ENCODE assay signal across 8 cellular contexts in the genomic region with DNA sequence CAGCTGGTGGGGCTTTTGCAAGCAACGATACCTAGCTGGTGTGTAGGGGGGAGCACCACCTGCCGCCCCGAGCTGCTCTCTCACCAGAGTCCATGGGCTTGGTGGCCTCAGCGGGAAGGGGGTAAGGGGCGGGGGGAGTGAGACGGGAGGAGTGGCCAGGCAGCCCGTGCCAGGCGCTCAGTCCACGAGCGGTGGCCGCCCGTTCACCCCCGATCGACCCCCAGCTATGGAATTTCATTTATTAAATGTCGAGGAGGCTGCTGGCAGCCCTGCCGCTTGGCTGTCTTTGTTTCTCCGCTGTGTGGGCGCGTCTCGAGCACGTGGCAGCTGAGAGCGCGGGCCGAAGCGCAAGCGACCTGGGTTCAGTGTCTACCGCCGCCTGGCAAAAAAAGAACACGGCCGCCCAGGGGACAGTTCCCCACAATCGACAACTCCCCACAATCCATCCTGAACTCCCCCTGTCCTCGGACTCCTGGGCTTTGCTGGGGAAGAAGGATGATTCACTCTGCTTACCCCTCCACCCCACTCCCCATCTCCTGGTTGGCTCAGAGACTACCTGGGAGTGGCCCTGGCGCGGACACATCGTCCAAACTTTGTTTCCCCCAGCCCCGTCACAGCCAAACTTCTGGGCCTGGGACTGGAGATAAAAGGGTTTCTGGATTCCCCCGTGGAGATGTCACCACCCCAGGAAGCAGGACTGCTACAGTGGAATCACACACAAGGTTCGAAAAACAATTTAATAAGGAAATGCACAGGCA. TPM values are rescaled to one million over a fixed set of nuclear protein-coding genes. Genes with fewer than 3 reads are reported as not detected.
DNase-seq lines count a peak whose midpoint lies in the region; ATAC-seq lines count a peak whose summit lies in the region.

No MANE protein-coding gene starts in this region.

- peak; percentile 10 for ATAC-seq in esophagus mucosa
- ATAC-seq in natural killer cell treated with Interleukin-12 subunit alpha and Interleukin-12 subunit beta and Interleukin-15 and Interleukin-18, amount 100 ng/mL, for 72 hours: no peak

- POLR2A ChIA-PET in activated CD4-positive, alpha-beta memory T cell treated with anti-CD3 and anti-CD28 coated beads for 36 hours (lab: Charles Lee): interaction anchor here (0.8 to 3.2 kb wide), 5 partner anchors 10 to 27 kb away, joined by 3 to 13 read pairs (median 5); no protein-coding TSS in a partner anchor

- H3K9me3 Mint-ChIP-seq in activated CD4-positive, alpha-beta memory T cell treated with anti-CD3 and anti-CD28 coated beads for 36 hours: no peaks in the 10 kb centered on the region
- no peaks in the 10 kb centered on the region for H3K9me3 Mint-ChIP-seq in natural killer cell treated with Interleukin-12 subunit alpha and Interleukin-12 subunit beta and Interleukin-15 and Interleukin-18, amount 100 ng/mL, for 72 hours

- peaks cover 2% of the 10 kb centered on the region for H3K36me3 Mint-ChIP-seq in activated CD4-positive, alpha-beta memory T cell treated with anti-CD3 and anti-CD28 coated beads for 36 hours
- H3K36me3 Mint-ChIP-seq in natural killer cell treated with Interleukin-12 subunit alpha and Interleukin-12 subunit beta and Interleukin-15 and Interleukin-18, amount 100 ng/mL, for 72 hours: no peaks in the 10 kb centered on the region

- peak; percentile 71 for DNase-seq in ELR (ENCODE audit: low read depth)
- peak; percentile 53 for DNase-seq in NCI-H1105 (lab: John Stamatoyannopoulos, UW)
- peak; percentile 61 for DNase-seq in activated CD4-positive, alpha-beta memory T cell treated with anti-CD3 and anti-CD28 coated beads for 36 hours
- no peak for DNase-seq in natural killer cell treated with Interleukin-12 subunit alpha and Interleukin-12 subunit beta and Interleukin-15 and Interleukin-18, amount 100 ng/mL, for 72 hours (ENCODE audit: low spot score)
- no peak for DNase-seq in NK-92 treated with Interleukin-12 subunit alpha and Interleukin-12 subunit beta, amount 100 ng/mL, for 24 hours (lab: John Stamatoyannopoulos, UW)
- DNase-seq in NCI-H187 (lab: John Stamatoyannopoulos, UW): no peak
- DNase-seq in GM19240 (ENCODE audit: insufficient read length, low spot score): no peak

- no peaks in the 10 kb centered on the region for H3K27me3 Mint-ChIP-seq in activated CD4-positive, alpha-beta memory T cell treated with anti-CD3 and anti-CD28 coated beads for 36 hours
- peaks cover 0 to 2% of the 10 kb centered on the region in 2 donors for H3K27me3 Mint-ChIP-seq in natural killer cell treated with Interleukin-12 subunit alpha and Interleukin-12 subunit beta and Interleukin-15 and Interleukin-18, amount 100 ng/mL, for 72 hours

- peak overlapping the region; percentile 59 for H3K27ac Mint-ChIP-seq in activated CD4-positive, alpha-beta memory T cell treated with anti-CD3 and anti-CD28 coated beads for 36 hours
- peak overlapping the region in 1 of 2 donors; percentile 16 for H3K27ac Mint-ChIP-seq in natural killer cell treated with Interleukin-12 subunit alpha and Interleukin-12 subunit beta and Interleukin-15 and Interleukin-18, amount 100 ng/mL, for 72 hours

- H3K4me1 Mint-ChIP-seq in activated CD4-positive, alpha-beta memory T cell treated with anti-CD3 and anti-CD28 coated beads for 36 hours (ENCODE audit: low read depth): peaks cover 62% of the 10 kb centered on the region
- H3K4me1 Mint-ChIP-seq in natural killer cell treated with Interleukin-12 subunit alpha and Interleukin-12 subunit beta and Interleukin-15 and Interleukin-18, amount 100 ng/mL, for 72 hours (ENCODE audit: low read depth in 2 of 2): peaks cover 27 to 29% of the 10 kb centered on the region in 2 donors

- intact Hi-C loops in activated CD4-positive, alpha-beta memory T cell treated with anti-CD3 and anti-CD28 coated beads for 36 hours (cut with micrococcal nuclease): loop anchor here (1.0 kb wide), 3 partner anchors 11 to 24 kb away; partner anchors contain the start of gene ABHD15

- CTCF ChIA-PET in activated CD4-positive, alpha-beta memory T cell treated with anti-CD3 and anti-CD28 coated beads for 36 hours (lab: Charles Lee): interaction anchor here (0.7 to 5.0 kb wide), 15 partner anchors 8 to 340 kb away, joined by 3 to 159 read pairs (median 9); partner anchors contain the start of genes ABHD15, CORO6 and TP53I13

- H3K4me3 Mint-ChIP-seq in activated CD4-positive, alpha-beta memory T cell treated with anti-CD3 and anti-CD28 coated beads for 36 hours: peak overlapping the region; percentile 91
- peak overlapping the region; percentile 88 for H3K4me3 Mint-ChIP-seq in natural killer cell treated with Interleukin-12 subunit alpha and Interleukin-12 subunit beta and Interleukin-15 and Interleukin-18, amount 100 ng/mL, for 72 hours

RNA-seq across cellular contexts. Expression of gene GIT1, which starts 1.7 kb away (rescaled TPM):
- 10 to 100 TPM; 51.3 to 54.4 TPM for total RNA-seq in activated CD4-positive, alpha-beta memory T cell treated with anti-CD3 and anti-CD28 coated beads for 36 hours
- 28.7 TPM for total RNA-seq in esophagus mucosa
- total RNA-seq in natural killer cell treated with Interleukin-12 subunit alpha and Interleukin-12 subunit beta and Interleukin-15 and Interleukin-18, amount 100 ng/mL, for 72 hours: 100 to 1,000 TPM in 1 of 2 donors, 10 to 100 TPM in 1; 40.8 to 111 TPM

RNA-seq across cellular contexts. Expression of gene ANKRD13B, which starts 1.8 kb away (rescaled TPM):
- 10 to 100 TPM; 14.1 to 15.1 TPM for total RNA-seq in activated CD4-positive, alpha-beta memory T cell treated with anti-CD3 and anti-CD28 coated beads for 36 hours
- 2.7 TPM for total RNA-seq in esophagus mucosa
- 10 to 100 TPM in 1 of 2 donors, 1 to 10 TPM in 1; 4.4 to 32.5 TPM for total RNA-seq in natural killer cell treated with Interleukin-12 subunit alpha and Interleukin-12 subunit beta and Interleukin-15 and Interleukin-18, amount 100 ng/mL, for 72 hours

RNA-seq across cellular contexts. Expression of gene TP53I13, which starts 22.7 kb away (rescaled TPM):
- total RNA-seq in activated CD4-positive, alpha-beta memory T cell treated with anti-CD3 and anti-CD28 coated beads for 36 hours: 10 to 100 TPM; 54.2 to 55.3 TPM
- 13.4 TPM for total RNA-seq in esophagus mucosa
- 10 to 100 TPM; 61.6 to 95.5 TPM for total RNA-seq in natural killer cell treated with Interleukin-12 subunit alpha and Interleukin-12 subunit beta and Interleukin-15 and Interleukin-18, amount 100 ng/mL, for 72 hours

RNA-seq across cellular contexts. Expression of gene ABHD15, which starts 24.3 kb away (rescaled TPM):
- total RNA-seq in activated CD4-positive, alpha-beta memory T cell treated with anti-CD3 and anti-CD28 coated beads for 36 hours: 1 to 10 TPM; 8.9 to 9.8 TPM
- 2.5 TPM for total RNA-seq in esophagus mucosa
- 10 to 100 TPM; 12.6 to 20.3 TPM for total RNA-seq in natural killer cell treated with Interleukin-12 subunit alpha and Interleukin-12 subunit beta and Interleukin-15 and Interleukin-18, amount 100 ng/mL, for 72 hours

RNA-seq across cellular contexts. Expression of gene CORO6, which starts 31.6 kb away (rescaled TPM):
- total RNA-seq in activated CD4-positive, alpha-beta memory T cell treated with anti-CD3 and anti-CD28 coated beads for 36 hours: 10 to 100 TPM; 21.3 to 22.1 TPM
- total RNA-seq in esophagus mucosa: 1.4 TPM
- 10 to 100 TPM in 1 of 2 donors, 1 to 10 TPM in 1; 2.1 to 10.2 TPM for total RNA-seq in natural killer cell treated with Interleukin-12 subunit alpha and Interleukin-12 subunit beta and Interleukin-15 and Interleukin-18, amount 100 ng/mL, for 72 hours

Comparison
In these comparisons a context has a peak if more than half of its experiments do, and no peak if none do; other contexts are left out.
1. DNase-seq: peak in ELR (single experiment), NCI-H1105 (single experiment) and activated CD4-positive, alpha-beta memory T cell treated with anti-CD3 and anti-CD28 coated beads for 36 hours (single experiment); none in natural killer cell treated with Interleukin-12 subunit alpha and Interleukin-12 subunit beta and Interleukin-15 and Interleukin-18, amount 100 ng/mL, for 72 hours (single experiment), NK-92 treated with Interleukin-12 subunit alpha and Interleukin-12 subunit beta, amount 100 ng/mL, for 24 hours (single experiment), NCI-H187 (0 of 2) and GM19240 (single experiment).